ENCODE assay signal across 27 cellular contexts in the genomic region with DNA sequence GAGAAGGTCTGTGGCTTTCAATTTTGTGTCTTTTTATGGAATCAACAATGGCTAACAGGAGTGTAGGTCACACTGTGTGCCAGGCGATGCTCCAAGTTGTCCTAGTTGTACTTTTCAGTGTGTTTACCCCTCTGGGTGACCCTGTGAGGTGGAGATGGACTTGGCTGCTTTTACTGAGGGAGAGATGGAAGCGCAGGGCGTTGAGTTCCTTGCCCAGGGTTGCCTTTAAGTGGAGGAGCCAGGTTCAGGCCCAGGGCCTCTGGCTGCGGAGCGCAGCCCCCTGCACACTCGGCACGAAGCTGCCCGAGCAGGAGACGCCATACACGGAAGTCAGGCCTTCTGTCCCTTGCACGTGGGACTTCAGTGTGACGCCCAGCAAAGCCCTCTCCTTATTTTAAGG.
DNase-seq lines count a peak whose midpoint lies in the region; ATAC-seq, FAIRE-seq and TF ChIP-seq lines count a peak whose summit lies in the region.
"Had no signal": no experiment of that assay in that cellular context is flagged by ENCODE, and none has a peak within 500 bp of the region (broad histone marks: within the 10 kb centered on the region; RNA-seq: fewer than 3 reads in every experiment).

No MANE protein-coding gene starts in this region.

- 0 out of 2 replicates have a peak overlapping the region, but pooled peaks have one; percentile 40 for H2AK5ac ChIP-seq in H1 (ENCODE audit: low read depth, low read length)

- no peak overlapping the region for H3K56ac ChIP-seq in H1 (replicated peaks; ENCODE audit: insufficient read length, low read depth, low read length)

- no peaks in the 10 kb centered on the region for H3K27me3 ChIP-seq in PC-9 (ENCODE audit: insufficient read depth, low read depth)
- no peaks in the 10 kb centered on the region for H3K27me3 ChIP-seq in H1 (replicated peaks in 1 of 4; ENCODE audit: control insufficient read depth in 3 of 4, extremely low read depth in 1 of 4, insufficient read depth in 3 of 4, low read length in 3 of 4)
- no peaks in the 10 kb centered on the region for H3K27me3 ChIP-seq in stomach smooth muscle (ENCODE audit: control insufficient read depth in 1 of 2, insufficient read depth in 2 of 2, low read length in 2 of 2)
- H3K27me3 ChIP-seq: uterus had no signal

- H3K27me3 Mint-ChIP-seq in glutamatergic neuron (ENCODE audit: unreplicated experiment), result no peaks in the 10 kb centered on the region

- no peaks in the 10 kb centered on the region for H3K9me2 ChIP-seq in PC-9 (ENCODE audit: insufficient read depth)

- H3K4me3 Mint-ChIP-seq in glutamatergic neuron (ENCODE audit: unreplicated experiment), result no peak overlapping the region
- H3K4me3 Mint-ChIP-seq: activated CD4-positive, alpha-beta T cell treated with anti-CD3 and anti-CD28 coated beads, Interleukin-2, amount 10 ng/mL, durations not matched to agents 24 days and 14 days; activated naive CD8-positive, alpha-beta T cell treated with anti-CD3 and anti-CD28 coated beads, Interleukin-2, amount 50 U/mL, for 24 hours; activated T-cell treated with anti-CD3 and anti-CD28 coated beads, Interleukin-2, amount 50 U/mL, for 24 hours; natural killer cell treated with Interleukin-12 subunit alpha and Interleukin-12 subunit beta and Interleukin-15 and Interleukin-18, amount 100 ng/mL, for 72 hours had no signal

- peak overlapping the region; percentile 66 for H3K4me2 ChIP-seq in PC-9
- H3K4me2 ChIP-seq in H1 (ENCODE audit: insufficient read depth in 1 of 2, low read depth in 2 of 2, low read length in 2 of 2), result no peak overlapping the region

- no peak overlapping the region for H3K23ac ChIP-seq in H1 (ENCODE audit: insufficient read length)

- CTCF ChIA-PET in PC-9 (lab: Charles Lee), result interaction anchor here (0.6 to 0.7 kb wide), 2 partner anchors 201 to 467 kb away, joined by 3 to 5 read pairs; a partner anchor contains a TSS
- CTCF ChIA-PET in H1 (lab: Charles Lee; ENCODE audit: partially characterized antibody), result interaction anchor here (0.6 to 1.6 kb wide), 3 partner anchors 24 to 227 kb away, joined by 3 to 4 read pairs (median 4); no protein-coding TSS in a partner anchor

- H3K4me1 Mint-ChIP-seq in glutamatergic neuron (ENCODE audit: low read depth, unreplicated experiment), result no peaks in the 10 kb centered on the region
- H3K4me1 Mint-ChIP-seq: activated CD4-positive, alpha-beta T cell treated with anti-CD3 and anti-CD28 coated beads, Interleukin-2, amount 10 ng/mL, durations not matched to agents 24 days and 14 days had no signal

- no peak for TF ChIP-seq POLR2A in H1 (IDR thresholded peaks at IDR 0.05; ENCODE audit: control extremely low read depth in 1 of 2, low read depth in 2 of 2, low read length in 2 of 2)

- no peak for DNase-seq in PC-9
- no peak for DNase-seq in H1 (ENCODE audit: low read depth in 1 of 2, low spot score in 2 of 2)
- peak; percentile 60 for DNase-seq in mesenteric fat pad (ENCODE audit: low spot score)
- no peak for DNase-seq in stimulated activated naive CD8-positive, alpha-beta T cell treated with anti-CD3 and anti-CD28 coated beads, Interleukin-15, Interleukin-2, amounts not matched to agents 100 U/mL and 50 U/mL, for 24 hours
- DNase-seq in cerebellar cortex (ENCODE audit: low spot score), result no peak
- DNase-seq in glutamatergic neuron, result no peak
- DNase-seq: activated CD4-positive, alpha-beta T cell treated with anti-CD3 and anti-CD28 coated beads, Interleukin-2, amount 10 ng/mL, durations not matched to agents 24 days and 14 days; activated naive CD8-positive, alpha-beta T cell treated with anti-CD3 and anti-CD28 coated beads, Interleukin-2, amount 50 U/mL, for 24 hours; activated T-cell treated with anti-CD3 and anti-CD28 coated beads, Interleukin-2, amount 50 U/mL, for 24 hours; C1 segment of cervical spinal cord; effector CD4-positive, alpha-beta T cell; erythroblast; midbrain; NCI-H1092 treated with DMSO at 0.1 percent for 48 hours; NCI-H187; NCI-H524; Right ventricle myocardium superior; stimulated activated CD4-positive, alpha-beta T cell treated with anti-CD3 and anti-CD28 coated beads, Interleukin-12 subunit alpha, Interleukin-12 subunit beta, amount 100 ng/mL, for 4 hours; stimulated activated CD4-positive, alpha-beta T cell treated with anti-CD3 and anti-CD28 coated beads, Interleukin-4, amount 100 ng/mL, for 1 hour had no signal

- no peak overlapping the region for H2BK20ac ChIP-seq in H1 (ENCODE audit: low read length)

- no peak for TF ChIP-seq RAD21 in H1 (IDR thresholded peaks at IDR 0.05 in 1 of 2, conservative IDR thresholded peaks at IDR 0.05 in 1 of 2; ENCODE audit: low read depth in 2 of 2, low read length in 2 of 2)

- H3K79me2 ChIP-seq in PC-9 (ENCODE audit: low read depth) (no peaks in the 10 kb centered on the region), H1 (ENCODE audit: control insufficient read depth in 1 of 2, insufficient read depth in 2 of 2, low read length in 2 of 2) (no peaks in the 10 kb centered on the region)

- H3K23me2 ChIP-seq in H1 (ENCODE audit: low read depth, low read length), result no peaks in the 10 kb centered on the region

- H3K9me3 Mint-ChIP-seq in glutamatergic neuron (ENCODE audit: unreplicated experiment), result peaks cover 2% of the 10 kb centered on the region
- H3K9me3 Mint-ChIP-seq: activated CD4-positive, alpha-beta T cell treated with anti-CD3 and anti-CD28 coated beads, Interleukin-2, amount 10 ng/mL, durations not matched to agents 24 days and 14 days; activated naive CD8-positive, alpha-beta T cell treated with anti-CD3 and anti-CD28 coated beads, Interleukin-2, amount 50 U/mL, for 24 hours; activated T-cell treated with anti-CD3 and anti-CD28 coated beads, Interleukin-2, amount 50 U/mL, for 24 hours; IgD-negative memory B cell; natural killer cell treated with Interleukin-12 subunit alpha and Interleukin-12 subunit beta and Interleukin-15 and Interleukin-18, amount 100 ng/mL, for 72 hours had no signal

- no peak for TF ChIP-seq EP300 in H1 (IDR thresholded peaks at IDR 0.05; ENCODE audit: borderline replicate concordance in 1 of 2, low read depth in 2 of 2, low read length in 2 of 2)

- WGBS in H1 (ENCODE audit: extremely low coverage in 1 of 2, insufficient coverage in 1 of 2, insufficient read length in 1 of 2, insufficient replicate concordance in 2 of 2, low coverage in 1 of 2, low lambda C conversion rate in 2 of 2, missing lambda C conversion rate in 1 of 2), 2 experiments, result 90% methylated on average over 12 of the region's 12 CpGs; no CpG with 5 or more reads in 1 of the 2 experiments

- no peak for FAIRE-seq in H1 (lab: Jason Lieb, UNC)
- FAIRE-seq: GM12891 had no signal

- H2BK120ac ChIP-seq in H1 (replicated peaks; ENCODE audit: low read depth, low read length), result no peak overlapping the region

- intact Hi-C loops in PC-9 (cut with micrococcal nuclease; ENCODE audit: unreplicated experiment), result loop anchor here (1.0 to 10.0 kb wide), 8 partner anchors 36 to 1534 kb away; a partner anchor contains a TSS

- H4K91ac ChIP-seq in H1 (replicated peaks; ENCODE audit: insufficient read length, low read length), result no peak overlapping the region

- no peak overlapping the region for H3K18ac ChIP-seq in H1 (ENCODE audit: extremely low read depth, low read length)

- H3K4me3 ChIP-seq in PC-9 (no peak overlapping the region), H1 (ENCODE audit: extremely low read depth in 1 of 4, insufficient read depth in 2 of 4, low read depth in 3 of 4, low read length in 4 of 4) (no peak overlapping the region), stomach smooth muscle (ENCODE audit: low read length in 2 of 2) (no peak overlapping the region)
- H3K4me3 ChIP-seq: GM23248, uterus had no signal

- H3K27ac Mint-ChIP-seq in glutamatergic neuron (ENCODE audit: unreplicated experiment), result no peak overlapping the region
- H3K27ac Mint-ChIP-seq: activated CD4-positive, alpha-beta T cell treated with anti-CD3 and anti-CD28 coated beads, Interleukin-2, amount 10 ng/mL, durations not matched to agents 24 days and 14 days; activated naive CD8-positive, alpha-beta T cell treated with anti-CD3 and anti-CD28 coated beads, Interleukin-2, amount 50 U/mL, for 24 hours; activated T-cell treated with anti-CD3 and anti-CD28 coated beads, Interleukin-2, amount 50 U/mL, for 24 hours; IgD-negative memory B cell; natural killer cell treated with Interleukin-12 subunit alpha and Interleukin-12 subunit beta and Interleukin-15 and Interleukin-18, amount 100 ng/mL, for 72 hours had no signal

- H3K79me1 ChIP-seq in H1 (ENCODE audit: low read depth, low read length), result no peaks in the 10 kb centered on the region

- no peak overlapping the region for H3K14ac ChIP-seq in H1 (ENCODE audit: insufficient read length)

- no peaks in the 10 kb centered on the region for H4K20me1 ChIP-seq in PC-9 (ENCODE audit: insufficient read depth)
- H4K20me1 ChIP-seq in H1 (replicated peaks in 1 of 2; ENCODE audit: control insufficient read depth in 1 of 2, insufficient read depth in 2 of 2, low read length in 2 of 2), result no peaks in the 10 kb centered on the region

- H3F3A ChIP-seq in PC-9 (ENCODE audit: insufficient read depth, low read depth), result peaks cover 22% of the 10 kb centered on the region; the same call in 1 of the 2 replicates

- POLR2A ChIA-PET in PC-9 (lab: Charles Lee; ENCODE audit: unreplicated experiment) (interaction anchor here (0.6 to 0.7 kb wide), 2 partner anchors 60 to 113 kb away, joined by 7 to 8 read pairs; a partner anchor contains a TSS), H1 (lab: Charles Lee; ENCODE audit: partially characterized antibody) (no interaction called here)

- peaks cover 74% of the 10 kb centered on the region for H3K4me1 ChIP-seq in PC-9 (replicated peaks; ENCODE audit: insufficient read depth)
- H3K4me1 ChIP-seq in H1 (replicated peaks in 1 of 4; ENCODE audit: control insufficient read depth in 3 of 4, insufficient read depth in 4 of 4, low read length in 3 of 4), result peaks cover 0 to 1% (median 0%) of the 10 kb centered on the region in 4 experiments; a peak in 2 of 7 replicates
- peaks cover 33% of the 10 kb centered on the region for H3K4me1 ChIP-seq in stomach smooth muscle (ENCODE audit: control insufficient read depth, insufficient read depth, low read length)
- H3K4me1 ChIP-seq: uterus had no signal

- H3K9me3 ChIP-seq in PC-9 (ENCODE audit: insufficient read depth, low read depth) (no peaks in the 10 kb centered on the region), H1 (ENCODE audit: insufficient read depth in 2 of 2, low read depth in 1 of 2, low read length in 1 of 2) (no peaks in the 10 kb centered on the region), stomach smooth muscle (ENCODE audit: control insufficient read depth in 2 of 2, low read length in 2 of 2) (no peaks in the 10 kb centered on the region)
- H3K9me3 ChIP-seq: uterus had no signal

- H3K36me3 Mint-ChIP-seq in glutamatergic neuron (ENCODE audit: unreplicated experiment), result no peaks in the 10 kb centered on the region
- H3K36me3 Mint-ChIP-seq: IgD-negative memory B cell; natural killer cell treated with Interleukin-12 subunit alpha and Interleukin-12 subunit beta and Interleukin-15 and Interleukin-18, amount 100 ng/mL, for 72 hours had no signal

- H2BK15ac ChIP-seq in H1 (ENCODE audit: low read length), result no peak overlapping the region

- H2BK5ac ChIP-seq in H1 (ENCODE audit: low read depth, low read length), result no peak overlapping the region

- ATAC-seq in GM18909 (IDR thresholded peaks at IDR 0.05; ENCODE audit: poor library complexity, unreplicated experiment), result no peak
- no peak for ATAC-seq in stimulated activated naive CD8-positive, alpha-beta T cell treated with anti-CD3 and anti-CD28 coated beads, Interleukin-15, Interleukin-2, amounts not matched to agents 100 U/mL and 50 U/mL, for 24 hours
- ATAC-seq: activated naive CD8-positive, alpha-beta T cell treated with anti-CD3 and anti-CD28 coated beads, Interleukin-2, amount 50 U/mL, for 24 hours; natural killer cell treated with Interleukin-12 subunit alpha and Interleukin-12 subunit beta and Interleukin-15 and Interleukin-18, amount 100 ng/mL, for 72 hours had no signal

- H3K36me3 ChIP-seq in PC-9 (ENCODE audit: low read depth) (no peaks in the 10 kb centered on the region), H1 (ENCODE audit: control insufficient read depth in 2 of 4, insufficient read depth in 4 of 4, low read length in 3 of 4) (peaks cover 0 to 4% (median 0%) of the 10 kb centered on the region in 4 experiments; a peak in 3 of 8 replicates), stomach smooth muscle (ENCODE audit: control insufficient read depth in 2 of 2, insufficient read depth in 2 of 2, low read length in 2 of 2) (peaks cover 52 to 59% of the 10 kb centered on the region in 2 donors)
- H3K36me3 ChIP-seq: uterus had no signal

- peak overlapping the region; percentile 76 for H3K27ac ChIP-seq in PC-9
- H3K27ac ChIP-seq in H1 (ENCODE audit: low read depth, low read length), result no peak overlapping the region
- H3K27ac ChIP-seq in stomach smooth muscle (ENCODE audit: low read length), result peak overlapping the region; percentile 76
- H3K27ac ChIP-seq: GM23248, VCaP had no signal

- H4K5ac ChIP-seq in H1 (ENCODE audit: insufficient read length, low read depth, low read length), result no peak overlapping the region

- H2BK12ac ChIP-seq in H1 (ENCODE audit: low read depth, low read length), result peak overlapping the region; percentile 35; the same call in 1 of the 2 replicates

- no peak overlapping the region; the same call in 1 of the 2 replicates for H4K8ac ChIP-seq in H1 (ENCODE audit: extremely low read depth, insufficient read depth, low read length)

- H2AFZ ChIP-seq in PC-9 (no peak overlapping the region), H1 (ENCODE audit: low read length) (no peak overlapping the region)
- H2AFZ ChIP-seq: GM23248 had no signal

- H3K9ac ChIP-seq in H1 (replicated peaks in 1 of 4; ENCODE audit: extremely low read depth in 1 of 4, low read depth in 3 of 4, low read length in 3 of 4) (no peak overlapping the region), stomach smooth muscle (ENCODE audit: low read length in 2 of 2) (peak overlapping the region in 1 of 2 donors; percentile 8)
- H3K9ac ChIP-seq: GM23248 had no signal

- no TSS peak for BruUV-seq in PC-9 (replicated peaks; lab: Mats Ljungman, UMichigan)

- no peak overlapping the region for H3K4ac ChIP-seq in H1 (replicated peaks; ENCODE audit: insufficient read length, low read depth, low read length)

- TF ChIP-seq CTCF in PC-9 (conservative IDR thresholded peaks at IDR 0.05), result no peak
- TF ChIP-seq CTCF in H1 (IDR thresholded peaks at IDR 0.05; ENCODE audit: control extremely low read depth in 1 of 3, insufficient read depth in 1 of 3, low read depth in 1 of 3, low read length in 3 of 3), result no peak
- no peak for TF ChIP-seq CTCF in glutamatergic neuron (IDR thresholded peaks at IDR 0.05; ENCODE audit: partially characterized antibody, unreplicated experiment)
